ENCODE assay signal across 9 cellular contexts in the genomic region with DNA sequence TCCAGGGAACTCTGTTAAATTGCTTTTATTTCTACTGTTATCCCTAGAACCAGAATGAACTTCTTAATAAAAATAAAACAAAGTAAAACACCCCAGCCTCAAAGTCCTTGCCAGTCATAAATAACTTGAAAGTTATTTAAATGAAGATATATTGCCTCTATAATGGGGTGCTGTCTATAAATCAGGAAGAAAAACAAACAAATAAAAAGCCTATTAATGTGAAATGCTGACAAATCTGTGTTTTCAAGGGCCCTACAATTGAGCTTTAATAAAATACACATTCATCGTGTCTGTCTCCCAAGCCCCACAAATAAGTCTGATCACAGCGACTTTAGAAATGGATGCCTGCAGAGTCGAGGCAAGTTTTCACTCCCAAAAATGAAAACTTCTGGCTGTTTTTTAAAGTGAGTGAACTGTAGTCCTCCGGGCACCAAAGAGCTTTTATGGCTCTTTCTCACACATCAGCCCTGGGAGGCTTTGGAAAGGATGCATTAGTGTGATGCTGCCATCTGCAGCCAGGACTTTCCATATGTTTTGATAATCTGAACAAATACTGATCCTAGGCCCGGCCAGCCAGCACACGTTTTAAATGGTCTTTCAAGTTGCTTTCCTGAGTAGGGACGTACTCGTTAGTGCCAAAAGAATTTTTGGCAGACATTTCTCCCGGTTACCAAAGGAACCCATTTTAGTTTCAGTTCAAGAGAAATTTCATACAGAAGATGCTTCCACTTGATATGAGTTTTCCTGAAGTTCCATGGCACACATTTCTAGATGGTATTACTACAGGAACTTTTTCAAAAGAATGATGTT. TPM values are rescaled to one million over a fixed set of nuclear protein-coding genes. Genes with fewer than 3 reads are reported as not detected.
DNase-seq lines count a peak whose midpoint lies in the region; ATAC-seq and TF ChIP-seq lines count a peak whose summit lies in the region.
"Had no signal": no experiment of that assay in that cellular context is flagged by ENCODE, and none has a peak within 500 bp of the region (broad histone marks: within the 10 kb centered on the region; RNA-seq: fewer than 3 reads in every experiment).

No MANE protein-coding gene starts in this region.

- H3K9me3 Mint-ChIP-seq in nephron progenitor cell = peaks cover 20% of the 10 kb centered on the region
- peaks cover 8% of the 10 kb centered on the region for H3K9me3 Mint-ChIP-seq in activated T-cell treated with anti-CD3 and anti-CD28 coated beads, Interleukin-2, amount 50 U/mL, for 4 hours

- TF ChIP-seq CTCF in cardiac fibroblast (IDR thresholded peaks at IDR 0.05; ENCODE audit: low read depth, low read length) = peak; percentile 8
- TF ChIP-seq CTCF in nephron progenitor cell (IDR thresholded peaks at IDR 0.05) = peak; percentile 10

- no peak overlapping the region for H3K4me3 ChIP-seq in cardiac fibroblast (replicated peaks in 1 of 2; ENCODE audit: low read depth in 2 of 2, low read length in 2 of 2)
- H3K4me3 ChIP-seq: BLaER1 treated with 17β-estradiol and CSF1 and Interleukin-3, amounts not matched to agents 10 nM and 100 nM had no signal

- H3K27me3 Mint-ChIP-seq in nephron progenitor cell (ENCODE audit: low read depth, poor library complexity) = peaks cover 13% of the 10 kb centered on the region
- peaks cover 11% of the 10 kb centered on the region for H3K27me3 Mint-ChIP-seq in activated T-cell treated with anti-CD3 and anti-CD28 coated beads, Interleukin-2, amount 50 U/mL, for 4 hours (ENCODE audit: low read depth)

- no peak overlapping the region for H3K4me3 Mint-ChIP-seq in nephron progenitor cell
- no peak overlapping the region for H3K4me3 Mint-ChIP-seq in activated T-cell treated with anti-CD3 and anti-CD28 coated beads, Interleukin-2, amount 50 U/mL, for 4 hours

- peaks cover 20% of the 10 kb centered on the region for H3K4me1 Mint-ChIP-seq in nephron progenitor cell
- H3K4me1 Mint-ChIP-seq in activated T-cell treated with anti-CD3 and anti-CD28 coated beads, Interleukin-2, amount 50 U/mL, for 4 hours (ENCODE audit: low read depth) = no peaks in the 10 kb centered on the region

- DNase-seq in NCI-H146 (lab: John Stamatoyannopoulos, UW) (peak; percentile 50), NCI-H146 treated with DMSO at 0.1 percent for 48 hours (lab: John Stamatoyannopoulos, UW; ENCODE audit: unreplicated experiment) (no peak), NCI-H1694 treated with DMSO at 0.1 percent for 48 hours (lab: John Stamatoyannopoulos, UW) (peak; percentile 92), cardiac fibroblast (ENCODE audit: low read depth in 2 of 2) (peak; percentile 30 to 50), nephron progenitor cell (peak; percentile 27), middle frontal gyrus (ENCODE audit: extremely low spot score, low spot score) (no peak)
- DNase-seq in activated T-cell treated with anti-CD3 and anti-CD28 coated beads, Interleukin-2, amount 50 U/mL, for 4 hours = no peak
- DNase-seq in effector CD4-positive, alpha-beta T cell = no peak

- no peaks in the 10 kb centered on the region for H3K36me3 Mint-ChIP-seq in nephron progenitor cell (ENCODE audit: low read depth)
- no peaks in the 10 kb centered on the region for H3K36me3 Mint-ChIP-seq in activated T-cell treated with anti-CD3 and anti-CD28 coated beads, Interleukin-2, amount 50 U/mL, for 4 hours (ENCODE audit: insufficient read depth)

- ATAC-seq in activated T-cell treated with anti-CD3 and anti-CD28 coated beads, Interleukin-2, amount 50 U/mL, for 4 hours = no peak

- H3K27ac Mint-ChIP-seq in nephron progenitor cell = no peak overlapping the region

RNA-seq across cellular contexts. Expression of a gene that starts 16.3 kb away (rescaled TPM):
- total RNA-seq in activated T-cell treated with anti-CD3 and anti-CD28 coated beads, Interleukin-2, amount 50 U/mL, for 4 hours = not detected

Comparison
In these comparisons a context has a peak if more than half of its experiments do, and no peak if none do; other contexts are left out.
1. DNase-seq: peak in NCI-H146 (single experiment), NCI-H1694 treated with DMSO at 0.1 percent for 48 hours (single experiment), cardiac fibroblast (2 of 2) and nephron progenitor cell (single experiment); none in NCI-H146 treated with DMSO at 0.1 percent for 48 hours (single experiment), activated T-cell treated with anti-CD3 and anti-CD28 coated beads, Interleukin-2, amount 50 U/mL, for 4 hours (single experiment), effector CD4-positive, alpha-beta T cell (single experiment) and middle frontal gyrus (single experiment).